In the genomic region with DNA sequence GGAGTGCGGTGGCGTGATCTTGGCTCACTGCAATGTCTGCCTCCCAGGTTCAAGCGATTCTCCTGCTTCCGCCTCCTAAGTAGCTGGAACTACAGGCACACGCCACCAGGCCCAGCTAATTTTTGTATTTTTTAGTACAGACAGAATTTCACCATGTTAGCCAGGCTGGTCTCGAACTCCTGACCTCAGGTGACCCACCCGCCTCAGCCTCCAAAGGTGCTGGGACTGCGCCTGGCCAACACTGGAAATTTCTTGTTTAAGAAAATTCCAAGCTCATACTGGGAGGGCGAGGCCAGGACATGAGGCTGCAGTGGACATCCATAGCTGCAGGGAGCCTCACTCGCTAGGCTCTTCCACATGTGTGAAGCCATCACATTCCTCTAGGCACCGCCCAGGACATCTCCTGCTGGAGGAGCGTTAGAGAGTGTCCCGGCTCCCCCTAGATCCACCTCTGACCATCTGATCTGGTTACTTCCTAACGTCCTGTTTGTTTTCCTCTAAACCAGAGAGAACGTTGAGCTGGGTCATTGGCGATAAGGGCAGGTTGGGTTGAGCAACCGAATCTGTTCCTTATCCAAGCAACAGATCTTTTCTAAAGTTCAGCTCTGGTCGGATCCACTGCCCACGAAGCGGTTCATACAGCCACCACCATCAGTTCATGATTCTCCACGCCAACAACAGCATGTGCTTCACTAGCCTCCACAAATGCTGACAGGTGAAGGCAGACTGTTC, we compare ENCODE assay signal across 21 cellular contexts.
DNase-seq lines count a peak whose midpoint lies in the region; ATAC-seq, FAIRE-seq and TF ChIP-seq lines count a peak whose summit lies in the region.
"Had no signal": no experiment of that assay in that cellular context is flagged by ENCODE, and none has a peak within 500 bp of the region (broad histone marks: within the 10 kb centered on the region; RNA-seq: fewer than 3 reads in every experiment).

No MANE protein-coding gene starts in this region.

- H3K27ac ChIP-seq in K562 (ENCODE audit: extremely low read depth, low read depth, low read length): peak overlapping the region; percentile 85
- H3K27ac ChIP-seq in right lobe of liver: peak overlapping the region in 2 of 3 donors; percentile 33 to 71
- H3K27ac ChIP-seq: heart left ventricle, ovary, suprapubic skin had no signal

- BruUV-seq in K562 (replicated peaks; lab: Mats Ljungman, UMichigan): TSS peak; percentile 55

- peak; percentile 100 for TF ChIP-seq EP300 in K562 (IDR thresholded peaks at IDR 0.05; ENCODE audit: low read length)

- 0 out of 2 replicates have a peak, but pooled peaks cover 8% of the 10 kb centered on the region for H3K9me3 ChIP-seq in K562 (replicated peaks; ENCODE audit: control insufficient read depth, insufficient read depth, low read depth, low read length)
- H3K9me3 ChIP-seq in right lobe of liver: no peaks in the 10 kb centered on the region
- H3K9me3 ChIP-seq: ovary, suprapubic skin had no signal

- TF ChIP-seq RAD21 in K562 (CRISPR knock-in tag; conservative IDR thresholded peaks at IDR 0.05 in 1 of 2, IDR thresholded peaks at IDR 0.05 in 1 of 2): peak; percentile 32 to 50; a peak in 3 of 4 replicates

- peak; percentile 90 for ATAC-seq in K562
- ATAC-seq in right lobe of liver: peak; percentile 88 to 95 (median 91)
- ATAC-seq in left ventricle myocardium superior: no peak
- ATAC-seq: T-helper 17 cell had no signal

- no peaks in the 10 kb centered on the region for H4K20me1 ChIP-seq in K562 (replicated peaks; ENCODE audit: control insufficient read depth, insufficient read depth, low read length)

- TF ChIP-seq POLR2A in K562 (conservative IDR thresholded peaks at IDR 0.05) (peak; percentile 53; the same call in 1 of the 2 replicates), right lobe of liver (IDR thresholded peaks at IDR 0.05) (no peak)

- intact Hi-C loops in K562 (cut with micrococcal nuclease): loop anchor here (2.0 kb wide), 2 partner anchors 27 to 109 kb away; partner anchors contain the start of gene MED13L
- intact Hi-C loops in right lobe of liver (cut with DNase I): no loop called here
- intact Hi-C loops in left ventricle myocardium superior (cut with micrococcal nuclease): no loop called here

- no peaks in the 10 kb centered on the region for H3K79me2 ChIP-seq in K562 (ENCODE audit: control insufficient read depth, insufficient read depth, low read length)

- H3K4me1 ChIP-seq in K562 (replicated peaks in 1 of 2; ENCODE audit: control insufficient read depth in 2 of 2, insufficient read depth in 2 of 2, low read length in 2 of 2) (peaks cover 46 to 47% of the 10 kb centered on the region in 2 experiments), right lobe of liver (peaks cover 0 to 31% (median 5%) of the 10 kb centered on the region in 4 donors)

- H3K27me3 ChIP-seq in K562 (ENCODE audit: control insufficient read depth in 2 of 2, insufficient read depth in 2 of 2, low read length in 2 of 2) (no peaks in the 10 kb centered on the region), right lobe of liver (no peaks in the 10 kb centered on the region)
- H3K27me3 ChIP-seq: ovary, suprapubic skin had no signal

- peak overlapping the region; percentile 45 to 77 for H3K9ac ChIP-seq in K562 (ENCODE audit: insufficient read depth in 1 of 2, low read depth in 2 of 2, low read length in 2 of 2)

- FAIRE-seq in K562 (lab: Jason Lieb, UNC): peak; percentile 92
- FAIRE-seq: GM12892 had no signal

- H2AFZ ChIP-seq in K562 (ENCODE audit: low read depth, low read length): peak overlapping the region; percentile 85

- DNase-seq in CMK (ENCODE audit: low read depth) (peak; percentile 29), M059J (ENCODE audit: low read depth) (peak; percentile 27), K562 (ENCODE audit: extremely low read depth in 1 of 4, low spot score in 3 of 4) (peak; percentile 78 to 90 (median 84)), right lobe of liver (peak; percentile 57 to 87 (median 76)), left ventricle myocardium superior (no peak), GM19240 (ENCODE audit: insufficient read length, low spot score) (no peak), T-helper 9 cell (no peak)
- DNase-seq in stimulated activated CD4-positive, alpha-beta T cell treated with anti-CD3 and anti-CD28 coated beads, Interleukin-2, amount 100 ng/mL, for 48 hours: no peak
- DNase-seq: activated CD4-positive, alpha-beta T cell treated with anti-CD3 and anti-CD28 coated beads for 1 hour; activated gamma-delta T cell; COR-L47; effector CD8-positive, alpha-beta T cell; kidney glomerular epithelial cell; NCI-H187 treated with DMSO at 0.1 percent for 48 hours; ovary; stimulated activated CD4-positive, alpha-beta T cell treated with anti-CD3 and anti-CD28 coated beads, Interleukin-4, amount 100 ng/mL, for 4 hours; stimulated activated CD8-positive, alpha-beta memory T cell treated with anti-CD3 and anti-CD28 coated beads, Interleukin-4, amount 100 ng/mL, for 48 hours; T-helper 17 cell had no signal

- CTCF ChIA-PET in K562 (lab: Yijun Ruan, JAX; ENCODE audit: low intra/inter-chr PET ratio): no interaction called here

- POLR2A ChIA-PET in K562 (lab: Yijun Ruan, JAX): interaction anchor here (0.6 to 3.0 kb wide), 9 partner anchors 10 to 255 kb away, joined by 3 to 7 read pairs (median 3); partner anchors contain the start of gene MAP1LC3B2

- TF ChIP-seq CTCF in K562 (IDR thresholded peaks at IDR 0.05 in 2 of 3, conservative IDR thresholded peaks at IDR 0.05 in 1 of 3; ENCODE audit: insufficient read depth in 2 of 3, low read depth in 1 of 3, low read length in 3 of 3): no peak
- TF ChIP-seq CTCF in right lobe of liver (IDR thresholded peaks at IDR 0.05): no peak

- 5% methylated on average over 19 of the region's 21 CpGs for WGBS in K562 (ENCODE audit: insufficient coverage, low coverage, missing lambda C conversion rate)
- 45% methylated on average over 11 of the region's 21 CpGs for WGBS in right lobe of liver (ENCODE audit: insufficient coverage, low coverage, low lambda C conversion rate, missing lambda C conversion rate)

- H3K36me3 ChIP-seq in K562 (ENCODE audit: control insufficient read depth, insufficient read depth, low read length) (no peaks in the 10 kb centered on the region), right lobe of liver (no peaks in the 10 kb centered on the region)
- H3K36me3 ChIP-seq: heart left ventricle, ovary, suprapubic skin had no signal

- H3K4me3 ChIP-seq in K562 (no peak overlapping the region), right lobe of liver (no peak overlapping the region)
- H3K4me3 ChIP-seq: heart left ventricle, ovary, suprapubic skin had no signal

- H3K4me2 ChIP-seq in K562 (ENCODE audit: insufficient read depth, low read length): peak overlapping the region; percentile 65

- in situ Hi-C loops in K562 (cut with MboI): no loop called here

- H3K9me1 ChIP-seq in K562 (ENCODE audit: control insufficient read depth, insufficient read depth, low read length): no peaks in the 10 kb centered on the region

TF ChIP-seq in K562, 482 proteins besides CTCF, POLR2A, EP300 and RAD21 (continues in another document):
- TF ChIP-seq ZBTB9 (CRISPR knock-in tag; IDR thresholded peaks at IDR 0.05) (0 out of 2 replicates have a peak, but pooled peaks have one; percentile 40), ZSCAN29 (IDR thresholded peaks at IDR 0.05) (no peak), NR1H2 (CRISPR knock-in tag; IDR thresholded peaks at IDR 0.05) (no peak), COPS2 (conservative IDR thresholded peaks at IDR 0.05) (no peak), CHD2 (IDR thresholded peaks at IDR 0.05; ENCODE audit: low read depth, low read length) (no peak), ZNF121 (CRISPR knock-in tag; conservative IDR thresholded peaks at IDR 0.05) (no peak), FOXK2 (conservative IDR thresholded peaks at IDR 0.05 in 1 of 2, IDR thresholded peaks at IDR 0.05 in 1 of 2; ENCODE audit: low read depth in 2 of 2) (no peak; a peak in 1 of 4 replicates), SPI1 (IDR thresholded peaks at IDR 0.05; ENCODE audit: borderline replicate concordance, low read depth, low read length) (peak; percentile 34; the same call in 1 of the 2 replicates), BCOR (IDR thresholded peaks at IDR 0.05) (no peak)
- TF ChIP-seq, protein P1, sequence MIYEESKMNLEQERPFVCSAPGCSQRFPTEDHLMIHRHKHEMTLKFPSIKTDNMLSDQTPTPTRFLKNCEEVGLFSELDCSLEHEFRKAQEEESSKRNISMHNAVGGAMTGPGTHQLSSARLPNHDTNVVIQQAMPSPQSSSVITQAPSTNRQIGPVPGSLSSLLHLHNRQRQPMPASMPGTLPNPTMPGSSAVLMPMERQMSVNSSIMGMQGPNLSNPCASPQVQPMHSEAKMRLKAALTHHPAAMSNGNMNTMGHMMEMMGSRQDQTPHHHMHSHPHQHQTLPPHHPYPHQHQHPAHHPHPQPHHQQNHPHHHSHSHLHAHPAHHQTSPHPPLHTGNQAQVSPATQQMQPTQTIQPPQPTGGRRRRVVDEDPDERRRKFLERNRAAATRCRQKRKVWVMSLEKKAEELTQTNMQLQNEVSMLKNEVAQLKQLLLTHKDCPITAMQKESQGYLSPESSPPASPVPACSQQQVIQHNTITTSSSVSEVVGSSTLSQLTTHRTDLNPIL (CRISPR knock-in tag; IDR thresholded peaks at IDR 0.05): no peak

Comparison
In these comparisons a context has a peak if more than half of its experiments do, and no peak if none do; other contexts are left out.
1. DNase-seq: peak in CMK (single experiment), M059J (single experiment), K562 (4 of 4) and right lobe of liver (3 of 3); none in left ventricle myocardium superior (single experiment), GM19240 (single experiment), T-helper 9 cell (single experiment) and stimulated activated CD4-positive, alpha-beta T cell treated with anti-CD3 and anti-CD28 coated beads, Interleukin-2, amount 100 ng/mL, for 48 hours (0 of 2).